2 cellular contexts compared by ENCODE assay signal in the genomic region with DNA sequence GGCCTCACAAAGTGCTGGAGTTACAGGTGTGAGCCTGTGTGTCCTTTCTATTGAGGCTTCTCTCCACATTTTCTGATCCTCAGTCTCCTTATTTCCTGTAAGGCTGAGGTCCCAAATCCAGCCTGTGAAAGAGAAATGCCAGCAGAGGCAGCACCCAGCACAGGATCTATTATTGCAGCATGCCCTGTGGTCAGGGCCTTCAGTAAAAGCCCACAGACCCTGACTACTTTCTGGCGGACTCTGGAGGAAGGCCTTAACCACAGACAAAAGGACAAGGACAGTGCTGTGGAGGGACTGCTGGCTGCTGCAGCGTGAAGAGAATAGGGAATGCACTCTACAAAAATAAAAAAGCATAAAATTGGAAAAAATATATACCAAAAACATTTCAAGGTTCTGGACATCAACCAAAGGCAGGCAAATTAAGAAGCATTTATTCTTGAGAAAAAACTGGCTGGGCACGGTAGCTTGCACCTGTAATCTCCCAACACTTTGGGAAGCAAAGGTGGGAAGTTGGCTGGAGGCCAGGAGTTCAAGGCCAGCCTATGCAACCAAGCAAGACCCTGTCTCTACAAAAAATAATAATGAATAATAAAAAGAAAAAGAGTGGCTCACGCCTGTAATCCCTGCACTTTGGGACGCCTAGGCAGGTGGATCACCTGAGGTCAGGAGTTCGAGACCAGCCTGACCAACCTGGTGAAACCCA.
TF ChIP-seq lines count a peak whose summit lies in the region.

No MANE protein-coding gene starts in this region.

TF ChIP-seq in HepG2, 621 proteins besides CTCF, POLR2A, EP300 and RAD21:
- TF ChIP-seq, protein P1, sequence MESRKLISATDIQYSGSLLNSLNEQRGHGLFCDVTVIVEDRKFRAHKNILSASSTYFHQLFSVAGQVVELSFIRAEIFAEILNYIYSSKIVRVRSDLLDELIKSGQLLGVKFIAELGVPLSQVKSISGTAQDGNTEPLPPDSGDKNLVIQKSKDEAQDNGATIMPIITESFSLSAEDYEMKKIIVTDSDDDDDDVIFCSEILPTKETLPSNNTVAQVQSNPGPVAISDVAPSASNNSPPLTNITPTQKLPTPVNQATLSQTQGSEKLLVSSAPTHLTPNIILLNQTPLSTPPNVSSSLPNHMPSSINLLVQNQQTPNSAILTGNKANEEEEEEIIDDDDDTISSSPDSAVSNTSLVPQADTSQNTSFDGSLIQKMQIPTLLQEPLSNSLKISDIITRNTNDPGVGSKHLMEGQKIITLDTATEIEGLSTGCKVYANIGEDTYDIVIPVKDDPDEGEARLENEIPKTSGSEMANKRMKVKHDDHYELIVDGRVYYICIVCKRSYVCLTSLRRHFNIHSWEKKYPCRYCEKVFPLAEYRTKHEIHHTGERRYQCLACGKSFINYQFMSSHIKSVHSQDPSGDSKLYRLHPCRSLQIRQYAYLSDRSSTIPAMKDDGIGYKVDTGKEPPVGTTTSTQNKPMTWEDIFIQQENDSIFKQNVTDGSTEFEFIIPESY (CRISPR knock-in tag; IDR thresholded peaks at IDR 0.05) = peak; percentile 38; the same call in 1 of the 2 replicates
- TF ChIP-seq, protein P2, sequence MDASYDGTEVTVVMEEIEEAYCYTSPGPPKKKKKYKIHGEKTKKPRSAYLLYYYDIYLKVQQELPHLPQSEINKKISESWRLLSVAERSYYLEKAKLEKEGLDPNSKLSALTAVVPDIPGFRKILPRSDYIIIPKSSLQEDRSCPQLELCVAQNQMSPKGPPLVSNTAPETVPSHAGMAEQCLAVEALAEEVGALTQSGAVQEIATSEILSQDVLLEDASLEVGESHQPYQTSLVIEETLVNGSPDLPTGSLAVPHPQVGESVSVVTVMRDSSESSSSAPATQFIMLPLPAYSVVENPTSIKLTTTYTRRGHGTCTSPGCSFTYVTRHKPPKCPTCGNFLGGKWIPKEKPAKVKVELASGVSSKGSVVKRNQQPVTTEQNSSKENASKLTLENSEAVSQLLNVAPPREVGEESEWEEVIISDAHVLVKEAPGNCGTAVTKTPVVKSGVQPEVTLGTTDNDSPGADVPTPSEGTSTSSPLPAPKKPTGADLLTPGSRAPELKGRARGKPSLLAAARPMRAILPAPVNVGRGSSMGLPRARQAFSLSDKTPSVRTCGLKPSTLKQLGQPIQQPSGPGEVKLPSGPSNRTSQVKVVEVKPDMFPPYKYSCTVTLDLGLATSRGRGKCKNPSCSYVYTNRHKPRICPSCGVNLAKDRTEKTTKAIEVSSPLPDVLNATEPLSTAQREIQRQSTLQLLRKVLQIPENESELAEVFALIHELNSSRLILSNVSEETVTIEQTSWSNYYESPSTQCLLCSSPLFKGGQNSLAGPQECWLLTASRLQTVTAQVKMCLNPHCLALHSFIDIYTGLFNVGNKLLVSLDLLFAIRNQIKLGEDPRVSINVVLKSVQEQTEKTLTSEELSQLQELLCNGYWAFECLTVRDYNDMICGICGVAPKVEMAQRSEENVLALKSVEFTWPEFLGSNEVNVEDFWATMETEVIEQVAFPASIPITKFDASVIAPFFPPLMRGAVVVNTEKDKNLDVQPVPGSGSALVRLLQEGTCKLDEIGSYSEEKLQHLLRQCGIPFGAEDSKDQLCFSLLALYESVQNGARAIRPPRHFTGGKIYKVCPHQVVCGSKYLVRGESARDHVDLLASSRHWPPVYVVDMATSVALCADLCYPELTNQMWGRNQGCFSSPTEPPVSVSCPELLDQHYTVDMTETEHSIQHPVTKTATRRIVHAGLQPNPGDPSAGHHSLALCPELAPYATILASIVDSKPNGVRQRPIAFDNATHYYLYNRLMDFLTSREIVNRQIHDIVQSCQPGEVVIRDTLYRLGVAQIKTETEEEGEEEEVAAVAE (CRISPR knock-in tag; IDR thresholded peaks at IDR 0.05; ENCODE audit: borderline replicate concordance) = no peak
TF ChIP-seq in HepG2: peak in this region for 1.

TF ChIP-seq in WTC11, 78 proteins besides CTCF, POLR2A, EP300 and RAD21:
- TF ChIP-seq, protein P3, sequence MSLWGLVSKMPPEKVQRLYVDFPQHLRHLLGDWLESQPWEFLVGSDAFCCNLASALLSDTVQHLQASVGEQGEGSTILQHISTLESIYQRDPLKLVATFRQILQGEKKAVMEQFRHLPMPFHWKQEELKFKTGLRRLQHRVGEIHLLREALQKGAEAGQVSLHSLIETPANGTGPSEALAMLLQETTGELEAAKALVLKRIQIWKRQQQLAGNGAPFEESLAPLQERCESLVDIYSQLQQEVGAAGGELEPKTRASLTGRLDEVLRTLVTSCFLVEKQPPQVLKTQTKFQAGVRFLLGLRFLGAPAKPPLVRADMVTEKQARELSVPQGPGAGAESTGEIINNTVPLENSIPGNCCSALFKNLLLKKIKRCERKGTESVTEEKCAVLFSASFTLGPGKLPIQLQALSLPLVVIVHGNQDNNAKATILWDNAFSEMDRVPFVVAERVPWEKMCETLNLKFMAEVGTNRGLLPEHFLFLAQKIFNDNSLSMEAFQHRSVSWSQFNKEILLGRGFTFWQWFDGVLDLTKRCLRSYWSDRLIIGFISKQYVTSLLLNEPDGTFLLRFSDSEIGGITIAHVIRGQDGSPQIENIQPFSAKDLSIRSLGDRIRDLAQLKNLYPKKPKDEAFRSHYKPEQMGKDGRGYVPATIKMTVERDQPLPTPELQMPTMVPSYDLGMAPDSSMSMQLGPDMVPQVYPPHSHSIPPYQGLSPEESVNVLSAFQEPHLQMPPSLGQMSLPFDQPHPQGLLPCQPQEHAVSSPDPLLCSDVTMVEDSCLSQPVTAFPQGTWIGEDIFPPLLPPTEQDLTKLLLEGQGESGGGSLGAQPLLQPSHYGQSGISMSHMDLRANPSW (CRISPR knock-in tag; conservative IDR thresholded peaks at IDR 0.05; ENCODE audit: low read depth) = no peak
- TF ChIP-seq PRRX2 (CRISPR knock-in tag; IDR thresholded peaks at IDR 0.05) = no peak
- TF ChIP-seq, protein P4, sequence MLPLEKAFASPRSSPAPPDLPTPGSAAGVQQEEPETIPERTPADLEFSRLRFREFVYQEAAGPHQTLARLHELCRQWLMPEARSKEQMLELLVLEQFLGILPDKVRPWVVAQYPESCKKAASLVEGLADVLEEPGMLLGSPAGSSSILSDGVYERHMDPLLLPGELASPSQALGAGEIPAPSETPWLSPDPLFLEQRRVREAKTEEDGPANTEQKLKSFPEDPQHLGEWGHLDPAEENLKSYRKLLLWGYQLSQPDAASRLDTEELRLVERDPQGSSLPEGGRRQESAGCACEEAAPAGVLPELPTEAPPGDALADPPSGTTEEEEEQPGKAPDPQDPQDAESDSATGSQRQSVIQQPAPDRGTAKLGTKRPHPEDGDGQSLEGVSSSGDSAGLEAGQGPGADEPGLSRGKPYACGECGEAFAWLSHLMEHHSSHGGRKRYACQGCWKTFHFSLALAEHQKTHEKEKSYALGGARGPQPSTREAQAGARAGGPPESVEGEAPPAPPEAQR (CRISPR knock-in tag; IDR thresholded peaks at IDR 0.05) = no peak
- TF ChIP-seq ZNF671 (CRISPR knock-in tag; IDR thresholded peaks at IDR 0.05) = no peak
- TF ChIP-seq IRF2 (CRISPR knock-in tag; IDR thresholded peaks at IDR 0.05; ENCODE audit: borderline replicate concordance, low read depth) = no peak
- no peak for TF ChIP-seq ZNF317 (CRISPR knock-in tag; IDR thresholded peaks at IDR 0.05; ENCODE audit: borderline replicate concordance, low read depth)
- no peak for TF ChIP-seq CDX4 (CRISPR knock-in tag; IDR thresholded peaks at IDR 0.05; ENCODE audit: borderline replicate concordance)
- no peak for TF ChIP-seq E2F1 (CRISPR knock-in tag; IDR thresholded peaks at IDR 0.05)
- TF ChIP-seq ELF4 (CRISPR knock-in tag; IDR thresholded peaks at IDR 0.05; ENCODE audit: low read depth) = no peak
- no peak for TF ChIP-seq MAX (CRISPR knock-in tag; IDR thresholded peaks at IDR 0.05)
- TF ChIP-seq GRHL2 (CRISPR knock-in tag; IDR thresholded peaks at IDR 0.05; ENCODE audit: insufficient replicate concordance, severe bottlenecking) = no peak
- no peak for TF ChIP-seq ZBTB21 (CRISPR knock-in tag; IDR thresholded peaks at IDR 0.05; ENCODE audit: borderline replicate concordance)
- TF ChIP-seq, protein P5, sequence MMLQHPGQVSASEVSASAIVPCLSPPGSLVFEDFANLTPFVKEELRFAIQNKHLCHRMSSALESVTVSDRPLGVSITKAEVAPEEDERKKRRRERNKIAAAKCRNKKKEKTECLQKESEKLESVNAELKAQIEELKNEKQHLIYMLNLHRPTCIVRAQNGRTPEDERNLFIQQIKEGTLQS (CRISPR knock-in tag; conservative IDR thresholded peaks at IDR 0.05) = no peak
- TF ChIP-seq PRDM15 (CRISPR knock-in tag; IDR thresholded peaks at IDR 0.05) = no peak
- no peak for TF ChIP-seq OVOL2 (CRISPR knock-in tag; IDR thresholded peaks at IDR 0.05; ENCODE audit: borderline replicate concordance)
